ENCODE assay signal across 8 cellular contexts in genomic region chr16:23452572-23453337, GRCh38. TPM values are rescaled to one million over a fixed set of nuclear protein-coding genes. Genes with fewer than 3 reads are reported as not detected.
A peak's percentile ranks its signal among the peaks of the same experiment; 100 is the strongest.
DNase-seq lines count a peak whose midpoint lies in the region; ATAC-seq and TF ChIP-seq lines count a peak whose summit lies in the region.

TSS of gene COG7 (minus strand) at chr16:23453189. CDS start at chr16:23452994, 195 bp downstream.

- ATAC-seq in GM21390 (IDR thresholded peaks at IDR 0.05; ENCODE audit: unreplicated experiment) (peak; percentile 83), Panc1 (peak; percentile 97)

- H3K9me3 Mint-ChIP-seq in Caco-2 (ENCODE audit: unreplicated experiment), result no peaks in the 10 kb centered on the region
- H3K9me3 Mint-ChIP-seq in activated T-cell treated with anti-CD3 and anti-CD28 coated beads, Interleukin-2, amount 50 U/mL, for 24 hours, result no peaks in the 10 kb centered on the region

- in situ Hi-C loops in Panc1 (cut with HindIII; ENCODE audit: low pct_unique_long_range_greater_than_20kb, low sequenced_read_pairs), result no loop called here

- peak within 1 kb of the TSS; percentile 91 for H3K4me3 Mint-ChIP-seq in Caco-2 (ENCODE audit: unreplicated experiment)
- H3K4me3 Mint-ChIP-seq in activated T-cell treated with anti-CD3 and anti-CD28 coated beads, Interleukin-2, amount 50 U/mL, for 24 hours, result peak within 1 kb of the TSS; percentile 88

- TF ChIP-seq CTCF in Caco-2 (IDR thresholded peaks at IDR 0.05; ENCODE audit: insufficient read depth in 1 of 2, low read depth in 1 of 2, low read length in 1 of 2, severe bottlenecking in 1 of 2, unreplicated experiment in 1 of 2) (no peak), Panc1 (IDR thresholded peaks at IDR 0.05) (no peak), epithelial cell of proximal tubule (conservative IDR thresholded peaks at IDR 0.05; ENCODE audit: low read depth, low read length) (no peak)

- peaks cover 14% of the 10 kb centered on the region for H3K36me3 Mint-ChIP-seq in Caco-2 (ENCODE audit: insufficient read depth, unreplicated experiment)
- peaks cover 11% of the 10 kb centered on the region for H3K36me3 Mint-ChIP-seq in activated T-cell treated with anti-CD3 and anti-CD28 coated beads, Interleukin-2, amount 50 U/mL, for 24 hours (ENCODE audit: low read depth)

- H3K27ac Mint-ChIP-seq in Caco-2 (ENCODE audit: unreplicated experiment), result peak within 1 kb of the TSS; percentile 98
- H3K27ac Mint-ChIP-seq in activated T-cell treated with anti-CD3 and anti-CD28 coated beads, Interleukin-2, amount 50 U/mL, for 24 hours, result peak within 1 kb of the TSS; percentile 92

- H3K36me3 ChIP-seq in Caco-2 (ENCODE audit: control insufficient read depth, insufficient read depth, low read length), result no peaks in the 10 kb centered on the region
- H3K36me3 ChIP-seq in Panc1 (ENCODE audit: control insufficient read depth, insufficient read depth, low read length), result peaks cover 2% of the 10 kb centered on the region; the same call in 1 of the 2 replicates

- DNase-seq in Caco-2, result peak; percentile 86 to 89
- peak; percentile 76 for DNase-seq in HuH-7 (ENCODE audit: low spot score)
- peak; percentile 70 for DNase-seq in Panc1 (ENCODE audit: low read depth, low spot score)
- DNase-seq in activated T-cell treated with anti-CD3 and anti-CD28 coated beads, Interleukin-2, amount 50 U/mL, for 24 hours, result peak; percentile 92
- DNase-seq in epithelial cell of proximal tubule (ENCODE audit: low read depth), result no peak
- DNase-seq in mucosa of gallbladder (ENCODE audit: low spot score), result peak; percentile 91
- DNase-seq in stimulated activated CD8-positive, alpha-beta memory T cell treated with anti-CD3 and anti-CD28 coated beads, Interleukin-4, amount 100 ng/mL, for 1 hour (ENCODE audit: low read depth in 2 of 2, low spot score in 1 of 2), result peak; percentile 62 to 70

- H3K27me3 Mint-ChIP-seq in Caco-2 (ENCODE audit: insufficient read depth, unreplicated experiment), result no peaks in the 10 kb centered on the region
- no peaks in the 10 kb centered on the region for H3K27me3 Mint-ChIP-seq in activated T-cell treated with anti-CD3 and anti-CD28 coated beads, Interleukin-2, amount 50 U/mL, for 24 hours

- H3K9me3 ChIP-seq in Caco-2, result no peaks in the 10 kb centered on the region
- H3K9me3 ChIP-seq in Panc1 (ENCODE audit: control insufficient read depth, insufficient read depth, low read depth, low read length), result no peaks in the 10 kb centered on the region

- H3K4me3 ChIP-seq in Caco-2 (ENCODE audit: low read depth, low read length), result peak within 1 kb of the TSS; percentile 77
- H3K4me3 ChIP-seq in Panc1 (ENCODE audit: low read depth in 2 of 2, low read length in 2 of 2), result peak within 1 kb of the TSS; percentile 71 to 95
- peak within 1 kb of the TSS; percentile 99 for H3K4me3 ChIP-seq in epithelial cell of proximal tubule (ENCODE audit: low read depth, low read length)

- no peaks in the 10 kb centered on the region for H3K27me3 ChIP-seq in Caco-2 (replicated peaks; ENCODE audit: control insufficient read depth, insufficient read depth, low read length)
- no peaks in the 10 kb centered on the region for H3K27me3 ChIP-seq in Panc1 (ENCODE audit: control insufficient read depth, insufficient read depth, low read length)

- POLR2A ChIA-PET in Caco-2 (lab: Charles Lee) (interaction anchor here (0.6 kb wide), 2 partner anchors 9 to 51 kb away, joined by 6 to 8 read pairs; no protein-coding TSS in a partner anchor), Panc1 (lab: Charles Lee) (interaction anchor here (0.5 to 0.6 kb wide), 2 partner anchors 10 to 73 kb away, joined by 3 read pairs; no protein-coding TSS in a partner anchor)

- H3K4me1 Mint-ChIP-seq in Caco-2 (ENCODE audit: low read depth, unreplicated experiment), result peaks cover 7% of the 10 kb centered on the region
- peaks cover 34% of the 10 kb centered on the region for H3K4me1 Mint-ChIP-seq in activated T-cell treated with anti-CD3 and anti-CD28 coated beads, Interleukin-2, amount 50 U/mL, for 24 hours (ENCODE audit: low read depth)

- BruUV-seq in Caco-2 (replicated peaks; lab: Mats Ljungman, UMichigan), result TSS peak; percentile 57
- BruUV-seq in Panc1 (replicated peaks; lab: Mats Ljungman, UMichigan), result TSS peak; percentile 78

- intact Hi-C loops in Caco-2 (cut with micrococcal nuclease; ENCODE audit: unreplicated experiment), result no loop called here
- intact Hi-C loops in Panc1 (cut with micrococcal nuclease; ENCODE audit: unreplicated experiment), result no loop called here

- CTCF ChIA-PET in Caco-2 (lab: Charles Lee), result interaction anchor here (0.7 kb wide), 1 partner anchor 18 kb away, joined by 5 read pairs; no protein-coding TSS in a partner anchor
- CTCF ChIA-PET in Panc1 (lab: Charles Lee), result interaction anchor here (0.6 kb wide), 1 partner anchor 17 kb away, joined by 3 read pairs; no protein-coding TSS in a partner anchor

- H3K27ac ChIP-seq in Panc1 (ENCODE audit: low read length), result peak within 1 kb of the TSS; percentile 77

- H3K4me1 ChIP-seq in Caco-2 (no peaks in the 10 kb centered on the region), Panc1 (ENCODE audit: control insufficient read depth, insufficient read depth, low read length) (peaks cover 8% of the 10 kb centered on the region)

RNA-seq across cellular contexts. Expression of gene COG7, which starts in this region (rescaled TPM):
- total RNA-seq in Caco-2 (2022) (12.0 and 12.4 TPM in 2 replicates), Panc1 (2021; ENCODE audit: unreplicated experiment) (25.3 TPM), epithelial cell of proximal tubule (6.9 and 9.9 TPM in 2 replicates), mucosa of gallbladder (27.4 TPM)
- polyA plus RNA-seq in Panc1 (2012; ENCODE audit: insufficient read length), result 29.8 TPM
